ENCODE assay signal across 8 cellular contexts in genomic region chr1:75785964-75786853, GRCh38. TPM values are rescaled to one million over a fixed set of nuclear protein-coding genes. Genes with fewer than 3 reads are reported as not detected.
DNase-seq lines count a peak whose midpoint lies in the region; ATAC-seq, FAIRE-seq and TF ChIP-seq lines count a peak whose summit lies in the region.

Gene RABGGTB (plus strand): TSS chr1:75786256. CDS start chr1:75786272, 16 bp downstream.

- H3K36me3 ChIP-seq in adrenal gland (replicated peaks in 1 of 2) (peaks cover 0 to 15% of the 10 kb centered on the region in 2 donors), heart left ventricle (peaks cover 0 to 37% (median 24%) of the 10 kb centered on the region in 9 donors)

- TF ChIP-seq CTCF in adrenal gland (IDR thresholded peaks at IDR 0.05) (no peak), heart left ventricle (IDR thresholded peaks at IDR 0.05) (no peak), type B pancreatic cell (conservative IDR thresholded peaks at IDR 0.05) (no peak)

- peak; percentile 93 for FAIRE-seq in GM12892 (lab: Jason Lieb, UNC)

- H3K27ac ChIP-seq in adrenal gland (peak within 1 kb of the TSS; percentile 41 to 89 (median 83)), heart left ventricle (peak within 1 kb of the TSS; percentile 59 to 92 (median 86))

- peak within 1 kb of the TSS; percentile 93 for H3K27ac Mint-ChIP-seq in type B pancreatic cell

- 0 to 2% (median 1%) methylated on average over 22 to 28 of the region's 28 CpGs for WGBS in adrenal gland, 4 donors
- WGBS in heart left ventricle, 4 donors, result 0 to 1% (median 0%) methylated on average over 28 of the region's 28 CpGs

- intact Hi-C loops in adrenal gland (cut with DNase I) (no loop called here), heart left ventricle (cut with DNase I) (loop anchor here (1.0 to 5.0 kb wide), 4 partner anchors 59 to 144 kb away; partner anchors contain the start of gene ACADM (in 5 of the 10))

- TF ChIP-seq POLR2A in GM12892 (IDR thresholded peaks at IDR 0.05; ENCODE audit: low read depth, low read length) (peak; percentile 99), adrenal gland (IDR thresholded peaks at IDR 0.05) (peak; percentile 75 to 92), heart left ventricle (IDR thresholded peaks at IDR 0.05) (peak in 1 of 2 donors; percentile 88)

- peaks cover 39% of the 10 kb centered on the region for H3K4me1 Mint-ChIP-seq in type B pancreatic cell (ENCODE audit: unreplicated experiment)

- peak within 1 kb of the TSS; percentile 99 for H3K4me3 Mint-ChIP-seq in type B pancreatic cell

- H3K9me3 ChIP-seq in adrenal gland (replicated peaks in 1 of 3) (no peaks in the 10 kb centered on the region), heart left ventricle (no peaks in the 10 kb centered on the region)

- peaks cover 4% of the 10 kb centered on the region for H3K27me3 Mint-ChIP-seq in type B pancreatic cell

- peak within 1 kb of the TSS; percentile 22 to 84 (median 62) for H3K4me3 ChIP-seq in adrenal gland
- peak within 1 kb of the TSS; percentile 50 to 86 (median 77) for H3K4me3 ChIP-seq in heart left ventricle

- H3K27me3 ChIP-seq in adrenal gland (no peaks in the 10 kb centered on the region), heart left ventricle (no peaks in the 10 kb centered on the region)

- peaks cover 35 to 46% of the 10 kb centered on the region in 2 donors for H3K4me1 ChIP-seq in adrenal gland (replicated peaks in 1 of 2)
- H3K4me1 ChIP-seq in heart left ventricle, result peaks cover 0 to 53% (median 40%) of the 10 kb centered on the region in 12 donors

- peaks cover 31% of the 10 kb centered on the region for H3K36me3 Mint-ChIP-seq in type B pancreatic cell

- peak; percentile 67 for DNase-seq in GM12892 (ENCODE audit: insufficient read length)
- DNase-seq in NCI-H146 (lab: John Stamatoyannopoulos, UW), result peak; percentile 95
- DNase-seq in T-helper 1 cell, result peak; percentile 83 to 96 (median 88)
- DNase-seq in adrenal gland, result peak; percentile 94 to 98 (median 95)
- peak; percentile 93 to 96 (median 96) for DNase-seq in heart left ventricle
- peak; percentile 96 for DNase-seq in pons (ENCODE audit: low spot score)
- DNase-seq in type B pancreatic cell (ENCODE audit: extremely low spot score, unreplicated experiment), result peak; percentile 95

- no peaks in the 10 kb centered on the region for H3K9me3 Mint-ChIP-seq in type B pancreatic cell

- ATAC-seq in HG02852 (IDR thresholded peaks at IDR 0.05; ENCODE audit: unreplicated experiment), result peak; percentile 66
- ATAC-seq in heart left ventricle, result peak; percentile 97 to 100 (median 99)

RNA-seq across cellular contexts. Expression of gene RABGGTB, which starts in this region (rescaled TPM):
- polyA plus RNA-seq in GM12892 (2012; ENCODE audit: missing spikeins), result 145 TPM
- total RNA-seq in adrenal gland, result 100 to 1,000 TPM in 1 of 8 donors, 10 to 100 TPM in 7; 37.6 to 108 (median 77.4) TPM
- 100 to 1,000 TPM in 1 of 3 donors, 10 to 100 TPM in 2; 46.2 to 170 (median 91.9) TPM for polyA plus RNA-seq in adrenal gland
- total RNA-seq in heart left ventricle, result 10 to 100 TPM; 30.7 to 67.4 (median 55.1) TPM
- 10 to 100 TPM; 43.0 to 63.3 TPM for polyA plus RNA-seq in heart left ventricle
- total RNA-seq in type B pancreatic cell (ENCODE audit: low replicate concordance), result 88.6 and 90.5 TPM in 2 replicates

Comparison
In these comparisons a context has a peak if more than half of its experiments do, and no peak if none do; other contexts are left out.
1. Peak in every context shown above with its lines: DNase-seq, ATAC-seq, H3K4me3 ChIP-seq and H3K27ac ChIP-seq.
2. intact Hi-C loops: an anchor here in heart left ventricle (1.0 to 5.0 kb wide); none called in adrenal gland.